In genomic region chr19:54114340-54114826, GRCh38 we compare ENCODE assay signal across 8 cellular contexts. TPM values are rescaled to one million over a fixed set of nuclear protein-coding genes. Genes with fewer than 3 reads are reported as not detected.
DNase-seq lines count a peak whose midpoint lies in the region; ATAC-seq and TF ChIP-seq lines count a peak whose summit lies in the region.

No MANE protein-coding gene starts in this region.

- no peaks in the 10 kb centered on the region for H3K9me3 ChIP-seq in A673 (ENCODE audit: low read depth, low read length, poor library complexity, severe bottlenecking)
- H3K9me3 ChIP-seq in right cardiac atrium (ENCODE audit: control insufficient read depth, low read length) = no peaks in the 10 kb centered on the region

- peak overlapping the region; percentile 29 for H3K9ac ChIP-seq in rectal smooth muscle tissue (ENCODE audit: low read length)

- H3K27me3 ChIP-seq in A673 (replicated peaks; ENCODE audit: insufficient read depth, low read depth, low read length, poor library complexity) = no peaks in the 10 kb centered on the region
- H3K27me3 ChIP-seq in right cardiac atrium (ENCODE audit: control insufficient read depth, insufficient read depth) = no peaks in the 10 kb centered on the region
- no peaks in the 10 kb centered on the region for H3K27me3 ChIP-seq in rectal smooth muscle tissue (ENCODE audit: control insufficient read depth, insufficient read depth, low read length)

- intact Hi-C loops in A673 (cut with micrococcal nuclease; ENCODE audit: unreplicated experiment) = no loop called here
- intact Hi-C loops in right cardiac atrium (cut with DNase I) = no loop called here

- H3K4me1 ChIP-seq in A673 (ENCODE audit: insufficient read depth, low read length, poor library complexity, severe bottlenecking) (peaks cover 7% of the 10 kb centered on the region), right cardiac atrium (ENCODE audit: control insufficient read depth, insufficient read depth, low read length) (peaks cover 6% of the 10 kb centered on the region), rectal smooth muscle tissue (ENCODE audit: control insufficient read depth, insufficient read depth, low read length) (peaks cover 8% of the 10 kb centered on the region)

- ATAC-seq in right cardiac atrium = peak; percentile 22 to 52
- no peak for ATAC-seq in GM18867 (IDR thresholded peaks at IDR 0.05; ENCODE audit: unreplicated experiment)

- no peak for TF ChIP-seq CTCF in A673 (conservative IDR thresholded peaks at IDR 0.05; ENCODE audit: low read depth, low read length)

- CTCF ChIA-PET in A673 (lab: Charles Lee) = interaction anchor here (0.5 to 1.4 kb wide), 2 partner anchors 84 to 316 kb away, joined by 3 to 8 read pairs; no protein-coding TSS in a partner anchor

- DNase-seq in A673 (ENCODE audit: low spot score) = peak; percentile 61
- peak; percentile 10 for DNase-seq in SIG-M5 (lab: John Stamatoyannopoulos, UW)
- peak in 32 of 56 donors; percentile 10 to 66 (median 29) for DNase-seq in amygdala (lab: John Stamatoyannopoulos, UW)
- DNase-seq in right cardiac atrium = peak in 2 of 3 donors; percentile 67 to 75
- no peak for DNase-seq in NAMALWA (ENCODE audit: low spot score)

- peak; percentile 26 for TF ChIP-seq POLR2A in GM19099 (IDR thresholded peaks at IDR 0.05; ENCODE audit: extremely low read depth, insufficient read length, low read depth)

- H3K27ac ChIP-seq in A673 (ENCODE audit: low read depth, low read length, poor library complexity, severe bottlenecking) = peak overlapping the region; percentile 93
- H3K27ac ChIP-seq in right cardiac atrium (ENCODE audit: low read length) = no peak overlapping the region
- no peak overlapping the region for H3K27ac ChIP-seq in rectal smooth muscle tissue (ENCODE audit: low read depth, low read length)

- WGBS in right cardiac atrium = 20% methylated on average over 24 of the region's 24 CpGs

- H3K36me3 ChIP-seq in A673 (ENCODE audit: insufficient read depth, low read length, poor library complexity, severe bottlenecking) = peaks cover 27% of the 10 kb centered on the region
- peaks cover 16% of the 10 kb centered on the region for H3K36me3 ChIP-seq in rectal smooth muscle tissue (ENCODE audit: control insufficient read depth, insufficient read depth, low read length)

- POLR2A ChIA-PET in A673 (lab: Charles Lee; ENCODE audit: low non-redundant PET) = no interaction called here

- no TSS peak for BruUV-seq in A673 (replicated peaks; lab: Mats Ljungman, UMichigan)

- peak overlapping the region; percentile 70 for H3K4me3 ChIP-seq in A673 (ENCODE audit: low read depth, low read length, poor library complexity, severe bottlenecking)
- peak overlapping the region; percentile 80 for H3K4me3 ChIP-seq in right cardiac atrium (ENCODE audit: low read length)
- peak overlapping the region; percentile 75 for H3K4me3 ChIP-seq in rectal smooth muscle tissue (ENCODE audit: low read length)

RNA-seq across cellular contexts. Expression of gene TFPT, which starts 1.1 kb away (rescaled TPM):
- total RNA-seq in A673 (2021) (31.1 and 31.4 TPM in 2 replicates), right cardiac atrium (10 to 100 TPM; 15.8 to 17.4 (median 16.8) TPM)
- polyA plus RNA-seq in right cardiac atrium = 19.8 TPM

RNA-seq across cellular contexts. Expression of gene PRPF31, which starts 1.2 kb away (rescaled TPM):
- total RNA-seq in A673 (2021) (109 and 115 TPM in 2 replicates), right cardiac atrium (10 to 100 TPM; 41.9 to 52.1 (median 43.7) TPM)
- polyA plus RNA-seq in right cardiac atrium = 43.0 TPM

RNA-seq across cellular contexts. Expression of gene NDUFA3, which starts 11.7 kb away (rescaled TPM):
- total RNA-seq in A673 (2021) = 144 and 148 TPM in 2 replicates
- total RNA-seq in right cardiac atrium = 100 to 1,000 TPM; 264 to 472 (median 385) TPM
- 714 TPM for polyA plus RNA-seq in right cardiac atrium

RNA-seq across cellular contexts. Expression of gene OSCAR, which starts 13.8 kb away (rescaled TPM):
- total RNA-seq in A673 (2021) = 0.47 and 0.61 TPM in 2 replicates
- 1 to 10 TPM in 2 of 4 donors, under 1 TPM in 2; 0.72 to 1.5 (median 1.1) TPM for total RNA-seq in right cardiac atrium
- polyA plus RNA-seq in right cardiac atrium = 0.45 TPM

RNA-seq across cellular contexts. Expression of gene CNOT3, which starts 23.2 kb away (rescaled TPM):
- total RNA-seq in A673 (2021) (90.8 and 102 TPM in 2 replicates), right cardiac atrium (10 to 100 TPM; 20.3 to 26.5 (median 23.3) TPM)
- 18.2 TPM for polyA plus RNA-seq in right cardiac atrium
